In the genomic region with DNA sequence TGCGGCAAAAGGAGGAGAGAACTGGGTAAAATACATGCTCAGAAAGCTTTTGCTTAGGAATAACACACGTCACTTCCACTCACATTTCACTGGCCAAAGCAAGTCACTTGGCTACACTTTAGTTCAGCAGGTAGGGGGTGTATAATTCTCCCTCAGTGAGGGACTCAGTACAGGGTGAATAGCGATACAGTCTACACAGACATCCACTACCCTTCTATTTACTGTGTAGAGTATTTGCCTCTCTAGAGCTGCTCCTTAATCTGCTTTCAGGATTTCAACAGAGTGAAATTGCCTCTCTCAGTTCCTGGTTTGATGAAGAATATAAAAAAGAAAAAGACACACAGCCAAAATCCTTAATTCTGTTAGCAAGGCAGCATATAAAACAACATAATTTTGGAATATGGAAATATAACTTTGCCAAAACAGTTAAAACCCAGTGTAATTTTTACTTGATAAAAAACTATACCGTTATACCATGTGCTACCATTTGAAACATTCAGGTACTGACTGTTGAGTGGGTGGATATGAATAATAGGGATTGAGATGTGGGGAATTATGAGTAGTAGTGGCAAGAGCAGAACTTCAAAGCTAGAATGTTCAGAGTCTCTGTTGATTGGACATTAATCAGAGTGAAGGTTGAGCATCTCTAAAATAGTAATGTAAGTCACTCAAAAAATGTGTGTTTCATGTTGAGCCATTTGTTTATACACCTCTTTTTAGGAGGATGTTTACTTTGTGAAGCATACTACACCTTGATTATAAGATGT, we compare ENCODE assay signal across 1 cellular context.
TF ChIP-seq lines count a peak whose summit lies in the region.

No MANE protein-coding gene starts in this region.

TF ChIP-seq in HepG2, 621 proteins besides CTCF, POLR2A, EP300 and RAD21:
- TF ChIP-seq, protein P1, sequence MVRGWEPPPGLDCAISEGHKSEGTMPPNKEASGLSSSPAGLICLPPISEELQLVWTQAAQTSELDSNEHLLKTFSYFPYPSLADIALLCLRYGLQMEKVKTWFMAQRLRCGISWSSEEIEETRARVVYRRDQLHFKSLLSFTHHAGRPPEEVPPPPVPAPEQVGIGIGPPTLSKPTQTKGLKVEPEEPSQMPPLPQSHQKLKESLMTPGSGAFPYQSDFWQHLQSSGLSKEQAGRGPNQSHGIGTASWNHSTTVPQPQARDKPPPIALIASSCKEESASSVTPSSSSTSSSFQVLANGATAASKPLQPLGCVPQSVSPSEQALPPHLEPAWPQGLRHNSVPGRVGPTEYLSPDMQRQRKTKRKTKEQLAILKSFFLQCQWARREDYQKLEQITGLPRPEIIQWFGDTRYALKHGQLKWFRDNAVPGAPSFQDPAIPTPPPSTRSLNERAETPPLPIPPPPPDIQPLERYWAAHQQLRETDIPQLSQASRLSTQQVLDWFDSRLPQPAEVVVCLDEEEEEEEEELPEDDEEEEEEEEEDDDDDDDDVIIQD (CRISPR knock-in tag; IDR thresholded peaks at IDR 0.05; ENCODE audit: low read depth) = 0 out of 2 replicates have a peak, but pooled peaks have one; percentile 15
TF ChIP-seq in HepG2: peak in this region for 1; not testable (repeated sequence) for 620.
